In genomic region chr17:28458881-28459280, GRCh38 we compare ENCODE assay signal across 4 cellular contexts. TPM values are rescaled to one million over a fixed set of nuclear protein-coding genes. Genes with fewer than 3 reads are reported as not detected.
"Had no signal": no experiment of that assay in that cellular context is flagged by ENCODE, and none has a peak within 500 bp of the region (broad histone marks: within the 10 kb centered on the region; RNA-seq: fewer than 3 reads in every experiment).

No MANE protein-coding gene starts in this region.

RNA-seq across cellular contexts. Expression of gene SLC13A2, which starts 14.6 kb away (rescaled TPM):
- total RNA-seq: LHCN-M2, M059J, MCF 10A, NCI-H460 had no signal

RNA-seq across cellular contexts. Expression of gene FOXN1, which starts 47.3 kb away (rescaled TPM):
- total RNA-seq: LHCN-M2, M059J, MCF 10A, NCI-H460 had no signal
